8 cellular contexts compared by ENCODE assay signal in the genomic region with DNA sequence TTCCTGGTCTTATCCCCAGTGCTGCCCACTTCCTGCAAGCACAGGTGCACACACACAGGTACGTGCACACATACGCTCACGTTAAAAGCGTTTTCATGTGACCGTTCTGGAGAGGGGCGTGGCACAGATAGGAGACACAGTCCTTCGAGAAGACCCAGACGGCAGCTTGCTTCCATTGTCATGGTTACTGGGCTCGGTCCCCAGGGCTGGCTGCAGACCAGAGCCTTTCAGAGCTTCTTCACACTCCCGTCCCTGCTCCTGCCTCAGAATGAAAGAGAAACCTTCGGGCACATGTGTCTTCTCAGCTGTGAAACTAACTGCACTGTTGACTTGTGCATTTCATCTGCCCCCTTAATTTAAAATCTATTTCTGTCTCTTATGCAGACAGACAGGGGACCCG.
DNase-seq lines count a peak whose midpoint lies in the region; ATAC-seq and TF ChIP-seq lines count a peak whose summit lies in the region.

No MANE protein-coding gene starts in this region.

- ATAC-seq in GM21723 (IDR thresholded peaks at IDR 0.05; ENCODE audit: unreplicated experiment) = peak; percentile 92
- no peak for ATAC-seq in activated naive CD4-positive, alpha-beta T cell treated with anti-CD3 and anti-CD28 coated beads, Interleukin-2, amount 50 U/mL, for 72 hours

- peak overlapping the region in 1 of 2 donors; percentile 23 for H3K27ac Mint-ChIP-seq in activated naive CD4-positive, alpha-beta T cell treated with anti-CD3 and anti-CD28 coated beads, Interleukin-2, amount 50 U/mL, for 72 hours

- peak overlapping the region; percentile 39 for H3K4me3 ChIP-seq in GM12864 (ENCODE audit: low read depth, low read length)

- no peak for TF ChIP-seq CTCF in GM12864 (IDR thresholded peaks at IDR 0.05; ENCODE audit: low read depth, low read length, missing control alignments)

- DNase-seq in GM12864 (ENCODE audit: low read depth) (peak; percentile 37), NCI-H2196 treated with DMSO at 0.1 percent for 48 hours (lab: John Stamatoyannopoulos, UW; ENCODE audit: unreplicated experiment) (peak; percentile 54), islet precursor cell (peak; percentile 76), GOT3 (lab: John Stamatoyannopoulos, UW) (no peak), SW 1271 (lab: John Stamatoyannopoulos, UW) (no peak), NCI-H146 treated with DMSO at 0.1 percent for 48 hours (lab: John Stamatoyannopoulos, UW; ENCODE audit: unreplicated experiment) (no peak)
- no peak for DNase-seq in activated naive CD4-positive, alpha-beta T cell treated with anti-CD3 and anti-CD28 coated beads, Interleukin-2, amount 50 U/mL, for 72 hours (ENCODE audit: low spot score in 2 of 2)

- peaks cover 0 to 6% of the 10 kb centered on the region in 2 donors for H3K36me3 Mint-ChIP-seq in activated naive CD4-positive, alpha-beta T cell treated with anti-CD3 and anti-CD28 coated beads, Interleukin-2, amount 50 U/mL, for 72 hours

- peaks cover 0 to 4% of the 10 kb centered on the region in 2 donors for H3K9me3 Mint-ChIP-seq in activated naive CD4-positive, alpha-beta T cell treated with anti-CD3 and anti-CD28 coated beads, Interleukin-2, amount 50 U/mL, for 72 hours

Comparison
In these comparisons a context has a peak if more than half of its experiments do, and no peak if none do; other contexts are left out.
1. DNase-seq: peak in GM12864 (single experiment), NCI-H2196 treated with DMSO at 0.1 percent for 48 hours (single experiment) and islet precursor cell (single experiment); none in activated naive CD4-positive, alpha-beta T cell treated with anti-CD3 and anti-CD28 coated beads, Interleukin-2, amount 50 U/mL, for 72 hours (0 of 2), GOT3 (single experiment), SW 1271 (0 of 2) and NCI-H146 treated with DMSO at 0.1 percent for 48 hours (single experiment).